1 cellular context compared by ENCODE assay signal in genomic region chr12:54022960-54023884, GRCh38.
A peak's percentile ranks its signal among the peaks of the same experiment; 100 is the strongest.
TF ChIP-seq lines count a peak whose summit lies in the region.

No MANE protein-coding gene starts in this region.

TF ChIP-seq in HEK293, 187 proteins besides CTCF, POLR2A, EP300 and RAD21:
- TF ChIP-seq KLF7 (tag by site-specific recombination; IDR thresholded peaks at IDR 0.05; ENCODE audit: borderline replicate concordance) = no peak
- no peak for TF ChIP-seq ZNF596 (tag by site-specific recombination; IDR thresholded peaks at IDR 0.05)
- TF ChIP-seq ZFP69B (tag by site-specific recombination; IDR thresholded peaks at IDR 0.05) = no peak
- TF ChIP-seq ZSCAN18 (tag by site-specific recombination; IDR thresholded peaks at IDR 0.05) = no peak
- 0 out of 2 replicates have a peak, but pooled peaks have one; percentile 27 for TF ChIP-seq ZNF341 (tag by site-specific recombination; IDR thresholded peaks at IDR 0.05; ENCODE audit: low read depth)
- TF ChIP-seq ZNF366 (tag by site-specific recombination; conservative IDR thresholded peaks at IDR 0.05) = peak; percentile 28; the same call in 1 of the 2 replicates
- TF ChIP-seq ZNF280C (tag by site-specific recombination; IDR thresholded peaks at IDR 0.05) = no peak
- no peak for TF ChIP-seq FEZF1 (tag by site-specific recombination; IDR thresholded peaks at IDR 0.05)
- TF ChIP-seq ZNF239 (tag by site-specific recombination; IDR thresholded peaks at IDR 0.05) = no peak
- TF ChIP-seq TRIM28 (IDR thresholded peaks at IDR 0.05; ENCODE audit: borderline replicate concordance, low read length) = no peak
- TF ChIP-seq ZNF473 (tag by site-specific recombination; IDR thresholded peaks at IDR 0.05) = no peak
- TF ChIP-seq ZNF677 (tag by site-specific recombination; IDR thresholded peaks at IDR 0.05) = no peak
- no peak for TF ChIP-seq ZBTB20 (tag by site-specific recombination; IDR thresholded peaks at IDR 0.05)
- no peak for TF ChIP-seq ZNF548 (tag by site-specific recombination; IDR thresholded peaks at IDR 0.05)
- peak; percentile 93 for TF ChIP-seq PRDM1 (tag by site-specific recombination; IDR thresholded peaks at IDR 0.05)
- no peak for TF ChIP-seq TCF7L2 (IDR thresholded peaks at IDR 0.05; ENCODE audit: borderline replicate concordance, low read depth, low read length)
- no peak for TF ChIP-seq ZNF155 (tag by site-specific recombination; IDR thresholded peaks at IDR 0.05)
- TF ChIP-seq ZNF10 (tag by site-specific recombination; IDR thresholded peaks at IDR 0.05) = 0 out of 2 replicates have a peak, but pooled peaks have one; percentile 65
- TF ChIP-seq IKZF3 (tag by site-specific recombination; IDR thresholded peaks at IDR 0.05) = peak; percentile 37; the same call in 1 of the 2 replicates
